9 cellular contexts compared by ENCODE assay signal in genomic region chr3:122572940-122573412, GRCh38. TPM values are rescaled to one million over a fixed set of nuclear protein-coding genes. Genes with fewer than 3 reads are reported as not detected.
DNase-seq lines count a peak whose midpoint lies in the region; ATAC-seq and TF ChIP-seq lines count a peak whose summit lies in the region.
"Had no signal": no experiment of that assay in that cellular context is flagged by ENCODE, and none has a peak within 500 bp of the region (broad histone marks: within the 10 kb centered on the region; RNA-seq: fewer than 3 reads in every experiment).

No MANE protein-coding gene starts in this region.

- 5 to 27% methylated on average over 3 of the region's 3 CpGs for WGBS in esophagus squamous epithelium, 2 donors
- WGBS in gastroesophageal sphincter (ENCODE audit: low coverage in 1 of 2), 2 donors = 17 to 69% methylated on average over 1 to 3 of the region's 3 CpGs

- intact Hi-C loops in esophagus squamous epithelium (cut with DNase I) = loop anchor here (5.0 kb wide), 1 partner anchor 99 kb away; no protein-coding TSS in a partner anchor

- H3K36me3 ChIP-seq in esophagus squamous epithelium (peaks cover 6 to 50% (median 17%) of the 10 kb centered on the region in 3 donors), skeletal muscle tissue (ENCODE audit: control insufficient read depth in 3 of 3, insufficient read depth in 3 of 3, low read length in 3 of 3) (peaks cover 4 to 30% (median 27%) of the 10 kb centered on the region in 3 donors), gastroesophageal sphincter (peaks cover 0 to 59% of the 10 kb centered on the region in 2 donors)

- H3K27me3 ChIP-seq in esophagus squamous epithelium (no peaks in the 10 kb centered on the region), skeletal muscle tissue (ENCODE audit: control insufficient read depth in 3 of 3, insufficient read depth in 3 of 3, low read length in 3 of 3) (no peaks in the 10 kb centered on the region), gastroesophageal sphincter (no peaks in the 10 kb centered on the region)

- peaks cover 4 to 25% (median 13%) of the 10 kb centered on the region in 3 donors for H3K4me1 ChIP-seq in esophagus squamous epithelium
- H3K4me1 ChIP-seq in skeletal muscle tissue (ENCODE audit: control insufficient read depth in 3 of 3, insufficient read depth in 3 of 3, low read length in 3 of 3) = peaks cover 0 to 6% (median 4%) of the 10 kb centered on the region in 3 donors
- H3K4me1 ChIP-seq in gastroesophageal sphincter = peaks cover 0 to 47% (median 10%) of the 10 kb centered on the region in 3 donors

- ATAC-seq in HG03108 (IDR thresholded peaks at IDR 0.05; ENCODE audit: unreplicated experiment) = peak; percentile 23
- ATAC-seq in SK-N-SH treated with all-trans-retinoic acid at 6 μM for 48 hours = peak; percentile 30
- ATAC-seq in gastroesophageal sphincter = no peak

- TF ChIP-seq POLR2A in esophagus squamous epithelium (IDR thresholded peaks at IDR 0.05) (no peak), gastroesophageal sphincter (IDR thresholded peaks at IDR 0.05) (no peak)

- DNase-seq in EH (ENCODE audit: low read depth) = peak; percentile 62
- DNase-seq in esophagus squamous epithelium (lab: John Stamatoyannopoulos, UW) = no peak
- DNase-seq in NCI-H146 treated with DMSO at 0.1 percent for 48 hours (lab: John Stamatoyannopoulos, UW; ENCODE audit: unreplicated experiment) = no peak
- DNase-seq in NCI-H1694 treated with DMSO at 0.1 percent for 48 hours (lab: John Stamatoyannopoulos, UW) = no peak

- no peak overlapping the region for H3K4me3 ChIP-seq in esophagus squamous epithelium
- H3K4me3 ChIP-seq in skeletal muscle tissue (ENCODE audit: low read length in 3 of 3) = no peak overlapping the region
- H3K4me3 ChIP-seq in gastroesophageal sphincter = no peak overlapping the region

- H3K27ac ChIP-seq in esophagus squamous epithelium (peak overlapping the region; percentile 25 to 63 (median 46)), skeletal muscle tissue (ENCODE audit: low read depth, low read length) (peak overlapping the region; percentile 34), gastroesophageal sphincter (no peak overlapping the region)

- H3K9ac ChIP-seq in skeletal muscle tissue (ENCODE audit: low read depth in 1 of 3, low read length in 3 of 3) = no peak overlapping the region

- TF ChIP-seq CTCF in esophagus squamous epithelium (IDR thresholded peaks at IDR 0.05) = peak in 1 of 6 experiments; percentile 11
- no peak for TF ChIP-seq CTCF in gastroesophageal sphincter (IDR thresholded peaks at IDR 0.05)

- no peak for TF ChIP-seq EP300 in gastroesophageal sphincter (IDR thresholded peaks at IDR 0.05)

- H3K9me3 ChIP-seq in esophagus squamous epithelium (no peaks in the 10 kb centered on the region), skeletal muscle tissue (ENCODE audit: control insufficient read depth in 3 of 3, low read length in 3 of 3) (no peaks in the 10 kb centered on the region), gastroesophageal sphincter (no peaks in the 10 kb centered on the region)

TF ChIP-seq in SK-N-SH treated with all-trans-retinoic acid at 6 μM for 48 hours, 23 proteins besides CTCF, POLR2A, EP300 and RAD21:
- TF ChIP-seq ZC3H10 (CRISPR knock-in tag; IDR thresholded peaks at IDR 0.05) = no peak
- TF ChIP-seq CREB5 (CRISPR knock-in tag; IDR thresholded peaks at IDR 0.05; ENCODE audit: low read depth) = no peak
- TF ChIP-seq ESRRG (CRISPR knock-in tag; IDR thresholded peaks at IDR 0.05) = no peak

RNA-seq across cellular contexts. Expression of gene PARP15, which starts 4.5 kb away (rescaled TPM):
- 1 to 10 TPM in 1 of 4 donors, under 1 TPM in 3; 0.08 to 2.3 (median 0.42) TPM for total RNA-seq in esophagus squamous epithelium
- 2.6 TPM for total RNA-seq in skeletal muscle tissue
- total RNA-seq in gastroesophageal sphincter = 1 to 10 TPM in 2 of 4 donors, under 1 TPM in 1, not detected in 1; 0.42 to 2.7 (median 1.1) TPM
- total RNA-seq: kidney epithelial cell had no signal

RNA-seq across cellular contexts. Expression of gene DTX3L, which starts 8.8 kb away (rescaled TPM):
- 10 to 100 TPM; 17.8 to 25.8 (median 19.9) TPM for total RNA-seq in esophagus squamous epithelium
- total RNA-seq in skeletal muscle tissue = 9.9 TPM
- total RNA-seq in gastroesophageal sphincter = 10 to 100 TPM; 23.7 to 24.6 (median 24.2) TPM

RNA-seq across cellular contexts. Expression of gene PARP9, which starts 8.9 kb away (rescaled TPM):
- 10 to 100 TPM; 16.6 to 50.0 (median 19.9) TPM for total RNA-seq in esophagus squamous epithelium
- 15.1 TPM for total RNA-seq in skeletal muscle tissue
- 10 to 100 TPM; 21.0 to 28.6 (median 24.0) TPM for total RNA-seq in gastroesophageal sphincter

RNA-seq across cellular contexts. Expression of gene KPNA1, which starts 58.2 kb away (rescaled TPM):
- 10 to 100 TPM; 30.0 to 38.1 (median 34.5) TPM for total RNA-seq in esophagus squamous epithelium
- 22.4 TPM for total RNA-seq in skeletal muscle tissue
- 10 to 100 TPM; 39.8 to 61.3 (median 41.3) TPM for total RNA-seq in gastroesophageal sphincter

Comparison
In these comparisons a context has a peak if more than half of its experiments do, and no peak if none do; other contexts are left out.
1. H3K27ac ChIP-seq: peak in esophagus squamous epithelium (4 of 4) and skeletal muscle tissue (single experiment); none in gastroesophageal sphincter (0 of 4).